8 cellular contexts compared by ENCODE assay signal in the genomic region with DNA sequence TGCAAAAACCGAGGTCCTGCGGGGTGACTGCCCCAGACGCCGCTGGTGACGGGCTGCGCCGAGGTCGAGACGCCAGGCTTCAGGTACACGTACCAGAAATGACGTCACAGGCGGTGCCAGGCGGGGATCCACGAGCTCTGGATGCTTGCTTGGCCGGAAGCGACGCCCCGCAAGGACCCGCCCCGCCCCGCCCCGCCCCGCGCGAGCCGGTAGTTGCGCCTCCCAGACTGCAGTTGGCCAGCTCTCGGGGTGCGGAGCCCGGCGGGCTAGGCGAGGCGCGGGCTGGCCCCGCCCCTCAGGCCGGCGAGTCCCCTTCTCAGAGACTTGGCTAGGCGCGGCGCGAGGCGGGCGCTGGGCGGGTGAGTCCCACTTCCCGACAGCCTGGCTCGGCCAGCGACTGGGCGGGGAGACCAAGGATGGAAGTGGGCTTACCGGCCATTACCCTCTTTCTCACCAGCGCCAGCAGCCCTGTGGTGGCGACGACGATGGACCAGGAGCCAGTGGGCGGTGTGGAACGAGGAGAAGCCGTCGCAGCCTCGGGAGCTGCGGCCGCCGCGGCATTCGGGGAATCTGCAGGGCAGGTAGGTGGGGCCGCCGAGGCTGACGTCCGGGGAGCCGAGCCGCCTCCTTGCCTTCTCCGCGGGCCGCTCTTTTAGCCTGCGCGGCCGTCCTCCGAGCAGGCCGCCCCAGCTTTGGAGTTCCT. TPM values are rescaled to one million over a fixed set of nuclear protein-coding genes. Genes with fewer than 3 reads are reported as not detected.
A peak's percentile ranks its signal among the peaks of the same experiment; 100 is the strongest.
DNase-seq lines count a peak whose midpoint lies in the region; ATAC-seq and TF ChIP-seq lines count a peak whose summit lies in the region.

A gene with protein sequence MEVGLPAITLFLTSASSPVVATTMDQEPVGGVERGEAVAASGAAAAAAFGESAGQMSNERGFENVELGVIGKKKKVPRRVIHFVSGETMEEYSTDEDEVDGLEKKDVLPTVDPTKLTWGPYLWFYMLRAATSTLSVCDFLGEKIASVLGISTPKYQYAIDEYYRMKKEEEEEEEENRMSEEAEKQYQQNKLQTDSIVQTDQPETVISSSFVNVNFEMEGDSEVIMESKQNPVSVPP (plus strand): TSS at position 225 of the 703 bp plus-strand sequence. CDS start 192 bp downstream, at position 417.

- no peaks in the 10 kb centered on the region for H3K9me3 ChIP-seq in adipocyte (ENCODE audit: control insufficient read depth, low read length)
- no peaks in the 10 kb centered on the region for H3K9me3 ChIP-seq in cardiac muscle cell (ENCODE audit: low read depth)
- H3K9me3 ChIP-seq in parathyroid adenoma (ENCODE audit: control insufficient read depth, low read length): no peaks in the 10 kb centered on the region
- H3K9me3 ChIP-seq in tibial artery: no peaks in the 10 kb centered on the region

- in situ Hi-C loops in GM13976 (cut with MboI; ENCODE audit: low sequenced_read_pairs, unreplicated experiment): no loop called here

- peak within 1 kb of the TSS; percentile 93 for H3K9ac ChIP-seq in adipocyte (ENCODE audit: low read length)
- H3K9ac ChIP-seq in parathyroid adenoma: peak within 1 kb of the TSS; percentile 84

- H3K27ac ChIP-seq in cardiac muscle cell (peak within 1 kb of the TSS; percentile 93), parathyroid adenoma (peak within 1 kb of the TSS; percentile 94), tibial artery (peak within 1 kb of the TSS; percentile 96 to 97)

- H3K27me3 ChIP-seq in adipocyte (replicated peaks; ENCODE audit: control insufficient read depth, insufficient read depth, low read length): no peaks in the 10 kb centered on the region
- no peaks in the 10 kb centered on the region for H3K27me3 ChIP-seq in cardiac muscle cell
- no peaks in the 10 kb centered on the region for H3K27me3 ChIP-seq in parathyroid adenoma (ENCODE audit: control insufficient read depth, insufficient read depth, low read length)
- no peaks in the 10 kb centered on the region for H3K27me3 ChIP-seq in tibial artery

- H3K4me1 ChIP-seq in adipocyte (ENCODE audit: control insufficient read depth, insufficient read depth, low read length) (peaks cover 29% of the 10 kb centered on the region), cardiac muscle cell (ENCODE audit: low read depth) (no peaks in the 10 kb centered on the region), parathyroid adenoma (peaks cover 6% of the 10 kb centered on the region), tibial artery (peaks cover 0 to 47% (median 21%) of the 10 kb centered on the region in 4 donors)

- intact Hi-C loops in tibial artery (cut with DNase I; ENCODE audit: low total_unique reads): loop anchor here (5.0 to 10.0 kb wide), 4 partner anchors 64 to 289 kb away; partner anchors contain the start of genes PPP2R3C, PRORP and SRP54

- peaks cover 5% of the 10 kb centered on the region for H3K79me2 ChIP-seq in parathyroid adenoma

- ATAC-seq in HG02852 (IDR thresholded peaks at IDR 0.05; ENCODE audit: unreplicated experiment): peak; percentile 92

- no peaks in the 10 kb centered on the region for H3K36me3 ChIP-seq in adipocyte (ENCODE audit: control insufficient read depth, insufficient read depth, low read length, severe bottlenecking)
- H3K36me3 ChIP-seq in cardiac muscle cell: no peaks in the 10 kb centered on the region
- no peaks in the 10 kb centered on the region for H3K36me3 ChIP-seq in parathyroid adenoma (ENCODE audit: control insufficient read depth, insufficient read depth, low read length)
- H3K36me3 ChIP-seq in tibial artery: peaks cover 0 to 3% (median 0%) of the 10 kb centered on the region in 3 donors

- DNase-seq in GM13976 (ENCODE audit: low spot score) (peak; percentile 99), NCI-H1436 treated with DMSO at 0.1 percent for 48 hours (lab: John Stamatoyannopoulos, UW) (peak; percentile 86), T follicular helper cell (ENCODE audit: low read depth) (peak; percentile 100), adipocyte (ENCODE audit: low read depth) (peak; percentile 98), cardiac muscle cell (ENCODE audit: low read depth in 1 of 2, low spot score in 1 of 2) (peak; percentile 98 to 99), tibial artery (peak; percentile 97 to 99)

- H3K4me3 ChIP-seq in adipocyte (ENCODE audit: low read length) (peak within 1 kb of the TSS; percentile 96), cardiac muscle cell (peak within 1 kb of the TSS; percentile 68), parathyroid adenoma (ENCODE audit: low read depth, low read length) (peak within 1 kb of the TSS; percentile 81), tibial artery (peak within 1 kb of the TSS; percentile 70 to 82)

- TF ChIP-seq CTCF in GM13976 (IDR thresholded peaks at IDR 0.05; ENCODE audit: borderline replicate concordance, control extremely low read depth, extremely low read depth, insufficient read depth, missing control alignments): no peak
- no peak for TF ChIP-seq CTCF in cardiac muscle cell (IDR thresholded peaks at IDR 0.05; ENCODE audit: low read depth, low read length)
- no peak for TF ChIP-seq CTCF in parathyroid adenoma (IDR thresholded peaks at IDR 0.05)
- TF ChIP-seq CTCF in tibial artery (IDR thresholded peaks at IDR 0.05): no peak

- H3K4me2 ChIP-seq in parathyroid adenoma (ENCODE audit: low read length): peak within 1 kb of the TSS; percentile 88

- peak within 1 kb of the TSS; percentile 94 for H2AFZ ChIP-seq in parathyroid adenoma

RNA-seq across cellular contexts. Expression of the gene that starts here (rescaled TPM):
- 25.4 and 30.1 TPM in 2 replicates for total RNA-seq in cardiac muscle cell
- polyA plus RNA-seq in cardiac muscle cell: 47.3 and 50.1 TPM in 2 replicates

Comparison
In these comparisons a context has a peak if more than half of its experiments do, and no peak if none do; other contexts are left out.
1. Peak in every context shown above with its lines: DNase-seq, ATAC-seq, H3K4me3 ChIP-seq and H3K27ac ChIP-seq.